8 cellular contexts compared by ENCODE assay signal in the genomic region with DNA sequence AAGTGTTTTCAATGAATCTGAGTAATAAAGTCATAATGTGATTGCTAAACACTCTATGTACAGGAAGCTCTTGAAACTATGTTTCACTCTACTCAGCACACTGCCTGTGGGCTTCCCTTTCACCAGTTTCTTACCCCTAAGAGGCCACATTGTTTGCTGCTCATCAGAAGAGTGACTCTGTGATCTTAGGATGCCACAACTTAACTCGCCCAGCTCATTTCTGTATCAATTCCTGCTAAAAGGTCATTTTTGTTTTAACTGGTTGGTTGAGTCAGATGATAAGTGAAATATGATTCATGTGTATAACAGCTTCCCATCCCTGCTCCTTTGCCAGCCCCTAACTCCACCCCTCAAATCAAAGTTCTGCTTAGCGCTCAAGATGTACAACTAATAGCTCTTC. TPM values are rescaled to one million over a fixed set of nuclear protein-coding genes. Genes with fewer than 3 reads are reported as not detected.
A peak's percentile ranks its signal among the peaks of the same experiment; 100 is the strongest.
DNase-seq lines count a peak whose midpoint lies in the region; ATAC-seq and TF ChIP-seq lines count a peak whose summit lies in the region.

No MANE protein-coding gene starts in this region.

- no peak for TF ChIP-seq CTCF in mesothelial cell of epicardium (IDR thresholded peaks at IDR 0.05; ENCODE audit: unreplicated experiment)

- H3K9me3 Mint-ChIP-seq in activated naive CD4-positive, alpha-beta T cell treated with anti-CD3 and anti-CD28 coated beads, Interleukin-2, amount 50 U/mL, for 72 hours = no peaks in the 10 kb centered on the region
- no peaks in the 10 kb centered on the region for H3K9me3 Mint-ChIP-seq in mesothelial cell of epicardium

- peak; percentile 28 for DNase-seq in Daoy (ENCODE audit: low read depth)
- DNase-seq in activated naive CD4-positive, alpha-beta T cell treated with anti-CD3 and anti-CD28 coated beads, Interleukin-2, amount 50 U/mL, for 72 hours (ENCODE audit: low spot score in 2 of 2) = peak in 1 of 2 donors; percentile 52
- no peak for DNase-seq in ecto neural progenitor cell (ENCODE audit: low spot score)
- DNase-seq in Kasumi-1 (lab: John Stamatoyannopoulos, UW) = no peak
- DNase-seq in mesothelial cell of epicardium (ENCODE audit: low spot score in 2 of 2, unreplicated experiment in 2 of 2) = no peak
- no peak for DNase-seq in NCI-H146 (lab: John Stamatoyannopoulos, UW)

- H3K27me3 Mint-ChIP-seq in mesothelial cell of epicardium (ENCODE audit: low read depth) = peaks cover 55% of the 10 kb centered on the region

- H3K4me1 Mint-ChIP-seq in mesothelial cell of epicardium = no peaks in the 10 kb centered on the region

- H3K4me3 Mint-ChIP-seq in mesothelial cell of epicardium = no peak overlapping the region

- H3K36me3 Mint-ChIP-seq in activated naive CD4-positive, alpha-beta T cell treated with anti-CD3 and anti-CD28 coated beads, Interleukin-2, amount 50 U/mL, for 72 hours = no peaks in the 10 kb centered on the region
- no peaks in the 10 kb centered on the region for H3K36me3 Mint-ChIP-seq in mesothelial cell of epicardium

- ATAC-seq in GM19395 (IDR thresholded peaks at IDR 0.05; ENCODE audit: unreplicated experiment) (peak; percentile 92), HG03095 (IDR thresholded peaks at IDR 0.05; ENCODE audit: unreplicated experiment) (peak; percentile 94)
- ATAC-seq in activated naive CD4-positive, alpha-beta T cell treated with anti-CD3 and anti-CD28 coated beads, Interleukin-2, amount 50 U/mL, for 72 hours = peak; percentile 99

- peak overlapping the region; percentile 5 to 18 for H3K27ac Mint-ChIP-seq in activated naive CD4-positive, alpha-beta T cell treated with anti-CD3 and anti-CD28 coated beads, Interleukin-2, amount 50 U/mL, for 72 hours
- H3K27ac Mint-ChIP-seq in mesothelial cell of epicardium = no peak overlapping the region

RNA-seq across cellular contexts. Expression of a gene that starts 9.8 kb away (rescaled TPM):
- 38.8 and 52.0 TPM in 2 replicates for total RNA-seq in Daoy (2014; rRNA removed; shearing (Covaris generic))
- total RNA-seq in activated naive CD4-positive, alpha-beta T cell treated with anti-CD3 and anti-CD28 coated beads, Interleukin-2, amount 50 U/mL, for 72 hours = 10 to 100 TPM; 42.1 to 60.7 TPM
- 40.6 to 44.0 TPM (median 42.2 TPM) in 3 replicates for total RNA-seq in mesothelial cell of epicardium

RNA-seq across cellular contexts. Expression of a gene that starts 17.0 kb away (rescaled TPM):
- under 0.01 TPM in 1 of 2 replicates, not detected in the other for total RNA-seq in Daoy (2014; rRNA removed; shearing (Covaris generic))
- 1 to 10 TPM in 1 of 2 donors, under 1 TPM in 1; 0.75 to 2.9 TPM for total RNA-seq in activated naive CD4-positive, alpha-beta T cell treated with anti-CD3 and anti-CD28 coated beads, Interleukin-2, amount 50 U/mL, for 72 hours
- 7.3 to 8.4 TPM (median 8.1 TPM) in 3 replicates for total RNA-seq in mesothelial cell of epicardium
